Comparison of ENCODE assay signal across 10 cellular contexts in the genomic region with DNA sequence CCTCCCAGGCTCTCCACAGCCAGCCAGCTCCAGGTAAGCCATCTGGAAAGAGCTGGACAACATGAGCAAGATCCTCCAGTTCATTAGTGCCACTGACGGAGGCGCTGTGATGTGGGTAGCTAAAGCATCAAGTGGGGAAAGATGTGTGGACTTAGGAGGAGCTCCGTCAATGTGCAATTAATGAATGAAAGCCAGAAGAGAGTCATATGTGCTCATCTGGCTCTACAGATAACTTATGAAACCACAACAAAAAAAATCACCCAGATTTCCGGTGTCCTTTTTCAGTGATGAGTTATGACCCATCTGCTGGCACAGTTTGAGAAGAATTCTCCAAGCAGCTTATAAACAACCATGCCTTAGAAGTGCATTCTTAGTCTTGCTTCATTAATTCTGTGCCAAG.
DNase-seq lines count a peak whose midpoint lies in the region; ATAC-seq, FAIRE-seq and TF ChIP-seq lines count a peak whose summit lies in the region.
"Had no signal": no experiment of that assay in that cellular context is flagged by ENCODE, and none has a peak within 500 bp of the region (broad histone marks: within the 10 kb centered on the region; RNA-seq: fewer than 3 reads in every experiment).

No MANE protein-coding gene starts in this region.

- intact Hi-C loops in activated T-helper 2 cell treated with anti-CD3 and anti-CD28 coated beads, Interferon-gamma antibody, Interleukin-2, Interleukin-4, amounts not matched to agents 10 μg/mL and 5 μg/mL and 100 μg/mL, durations not matched to agents 14 hours and 24 hours and 36 hours (cut with micrococcal nuclease) = no loop called here

- ATAC-seq in GM18867 (IDR thresholded peaks at IDR 0.05; ENCODE audit: unreplicated experiment) = peak; percentile 78
- ATAC-seq in RWPE2 (ENCODE audit: low read depth) = peak; percentile 75
- ATAC-seq in HG03139 (IDR thresholded peaks at IDR 0.05; ENCODE audit: unreplicated experiment) = no peak

- H3K4me1 ChIP-seq in ACC112 (ENCODE audit: control insufficient read depth, insufficient read depth, low read length, unreplicated experiment) (peaks cover 30% of the 10 kb centered on the region), RWPE2 (ENCODE audit: insufficient read depth, poor library complexity, severe bottlenecking) (peaks cover 15% of the 10 kb centered on the region), small intestine (ENCODE audit: control insufficient read depth in 2 of 2, insufficient read depth in 1 of 2, low read depth in 1 of 2, low read length in 1 of 2) (no peaks in the 10 kb centered on the region)

- H3K27me3 ChIP-seq in ACC112 (ENCODE audit: insufficient read depth, low read length) = no peaks in the 10 kb centered on the region
- H3K27me3 ChIP-seq in RWPE2 (ENCODE audit: insufficient read depth, poor library complexity, severe bottlenecking) = no peaks in the 10 kb centered on the region
- H3K27me3 ChIP-seq in small intestine (ENCODE audit: control insufficient read depth in 2 of 2, insufficient read depth in 2 of 2, low read length in 2 of 2) = no peaks in the 10 kb centered on the region

- H2AFZ ChIP-seq in ACC112 (ENCODE audit: low read length, unreplicated experiment) = no peak overlapping the region

- no peak overlapping the region for H3K4me3 ChIP-seq in ACC112 (ENCODE audit: low read depth, low read length)
- no peak overlapping the region for H3K4me3 ChIP-seq in RWPE2 (ENCODE audit: severe bottlenecking)
- no peak overlapping the region for H3K4me3 ChIP-seq in small intestine (ENCODE audit: low read depth in 1 of 2, low read length in 2 of 2)

- H3K9me3 ChIP-seq in RWPE2 (ENCODE audit: severe bottlenecking) (no peaks in the 10 kb centered on the region), small intestine (ENCODE audit: control insufficient read depth, low read depth) (no peaks in the 10 kb centered on the region)

- WGBS in small intestine, 3 donors = 76 to 90% (median 85%) methylated on average over 4 of the region's 4 CpGs

- no peak overlapping the region for H3K27ac Mint-ChIP-seq in activated T-helper 2 cell treated with anti-CD3 and anti-CD28 coated beads, Interferon-gamma antibody, Interleukin-2, Interleukin-4, amounts not matched to agents 10 μg/mL and 5 μg/mL and 100 μg/mL, durations not matched to agents 14 hours and 24 hours and 36 hours
- H3K27ac Mint-ChIP-seq: CD4-positive, CD25-positive, alpha-beta regulatory T cell had no signal

- peak overlapping the region; percentile 75 for H3K27ac ChIP-seq in ACC112 (ENCODE audit: low read depth, low read length)
- H3K27ac ChIP-seq in RWPE2 (ENCODE audit: poor library complexity, severe bottlenecking) = peak overlapping the region; percentile 18
- no peak overlapping the region for H3K27ac ChIP-seq in small intestine (ENCODE audit: low read depth in 1 of 2, low read length in 1 of 2)

- H3K27me3 Mint-ChIP-seq in activated T-helper 2 cell treated with anti-CD3 and anti-CD28 coated beads, Interferon-gamma antibody, Interleukin-2, Interleukin-4, amounts not matched to agents 10 μg/mL and 5 μg/mL and 100 μg/mL, durations not matched to agents 14 hours and 24 hours and 36 hours (ENCODE audit: low read depth) = no peaks in the 10 kb centered on the region
- H3K27me3 Mint-ChIP-seq: CD4-positive, CD25-positive, alpha-beta regulatory T cell had no signal

- no peak for TF ChIP-seq CTCF in RWPE2 (IDR thresholded peaks at IDR 0.05; ENCODE audit: poor library complexity, severe bottlenecking)

- no peaks in the 10 kb centered on the region for H3K36me3 Mint-ChIP-seq in activated T-helper 2 cell treated with anti-CD3 and anti-CD28 coated beads, Interferon-gamma antibody, Interleukin-2, Interleukin-4, amounts not matched to agents 10 μg/mL and 5 μg/mL and 100 μg/mL, durations not matched to agents 14 hours and 24 hours and 36 hours (ENCODE audit: low read depth)
- H3K36me3 Mint-ChIP-seq: CD4-positive, CD25-positive, alpha-beta regulatory T cell had no signal

- no peak overlapping the region for H3K4me3 Mint-ChIP-seq in activated T-helper 2 cell treated with anti-CD3 and anti-CD28 coated beads, Interferon-gamma antibody, Interleukin-2, Interleukin-4, amounts not matched to agents 10 μg/mL and 5 μg/mL and 100 μg/mL, durations not matched to agents 14 hours and 24 hours and 36 hours (ENCODE audit: low read depth)
- H3K4me3 Mint-ChIP-seq: CD4-positive, CD25-positive, alpha-beta regulatory T cell had no signal

- H3K79me2 ChIP-seq in ACC112 (ENCODE audit: control insufficient read depth, insufficient read depth, low read length, unreplicated experiment) = no peaks in the 10 kb centered on the region

- DNase-seq in RWPE2 (ENCODE audit: low spot score) (no peak), fibroblast of the conjunctiva (ENCODE audit: low read depth) (peak; percentile 55), T-helper 2 cell (no peak), small intestine (no peak)
- no peak for DNase-seq in activated T-helper 2 cell treated with anti-CD3 and anti-CD28 coated beads, Interferon-gamma antibody, Interleukin-2, Interleukin-4, amounts not matched to agents 10 μg/mL and 5 μg/mL and 100 μg/mL, durations not matched to agents 14 hours and 24 hours and 36 hours (ENCODE audit: low spot score)
- DNase-seq: CD4-positive, CD25-positive, alpha-beta regulatory T cell; cerebellar nuclear complex had no signal

- no peak for FAIRE-seq in small intestine (lab: Jason Lieb, UNC)

- no peaks in the 10 kb centered on the region for H3K4me1 Mint-ChIP-seq in activated T-helper 2 cell treated with anti-CD3 and anti-CD28 coated beads, Interferon-gamma antibody, Interleukin-2, Interleukin-4, amounts not matched to agents 10 μg/mL and 5 μg/mL and 100 μg/mL, durations not matched to agents 14 hours and 24 hours and 36 hours (ENCODE audit: low read depth)

- no peaks in the 10 kb centered on the region for H3K36me3 ChIP-seq in ACC112 (ENCODE audit: insufficient read depth, low read length)
- no peaks in the 10 kb centered on the region for H3K36me3 ChIP-seq in RWPE2 (ENCODE audit: low read depth)
- H3K36me3 ChIP-seq in small intestine (ENCODE audit: control insufficient read depth in 2 of 2, insufficient read depth in 2 of 2, low read length in 2 of 2) = no peaks in the 10 kb centered on the region

- no peaks in the 10 kb centered on the region for H3K9me3 Mint-ChIP-seq in activated T-helper 2 cell treated with anti-CD3 and anti-CD28 coated beads, Interferon-gamma antibody, Interleukin-2, Interleukin-4, amounts not matched to agents 10 μg/mL and 5 μg/mL and 100 μg/mL, durations not matched to agents 14 hours and 24 hours and 36 hours

Comparison
In these comparisons a context has a peak if more than half of its experiments do, and no peak if none do; other contexts are left out.
1. H3K27ac ChIP-seq: peak in ACC112 (single experiment) and RWPE2 (single experiment); none in small intestine (0 of 2).